Comparison of ENCODE assay signal across 21 cellular contexts in genomic region chr1:1561801-1562470, GRCh38. TPM values are rescaled to one million over a fixed set of nuclear protein-coding genes. Genes with fewer than 3 reads are reported as not detected.
DNase-seq lines count a peak whose midpoint lies in the region; ATAC-seq and TF ChIP-seq lines count a peak whose summit lies in the region.
"Had no signal": no experiment of that assay in that cellular context is flagged by ENCODE, and none has a peak within 500 bp of the region (broad histone marks: within the 10 kb centered on the region; RNA-seq: fewer than 3 reads in every experiment).

No MANE protein-coding gene starts in this region.

- H3K9me3 Mint-ChIP-seq in GM23338: no peaks in the 10 kb centered on the region; the same call in 2 of the 3 replicates
- H3K9me3 Mint-ChIP-seq in nephron progenitor cell: peaks cover 4% of the 10 kb centered on the region

- intact Hi-C loops in dorsolateral prefrontal cortex (cut with DNase I) (no loop called here), head of caudate nucleus (cut with DNase I) (no loop called here)

- H3K4me3 Mint-ChIP-seq in GM23338 (no peak overlapping the region), nephron progenitor cell (no peak overlapping the region)

- H3K27me3 ChIP-seq in GM23338 (ENCODE audit: insufficient read depth) (no peaks in the 10 kb centered on the region), dorsolateral prefrontal cortex (no peaks in the 10 kb centered on the region)
- H3K27me3 ChIP-seq: MG63, tibial artery had no signal

- H3K79me2 ChIP-seq in GM23338 (replicated peaks; ENCODE audit: insufficient read depth): peaks cover 40% of the 10 kb centered on the region

- H2AFZ ChIP-seq in GM23338: no peak overlapping the region
- H2AFZ ChIP-seq: GM23248 had no signal

- peak; percentile 50 for DNase-seq in activated CD8-positive, alpha-beta memory T cell treated with anti-CD3 and anti-CD28 coated beads, Interleukin-2, amount 50 U/mL, for 48 hours
- DNase-seq in activated CD8-positive, alpha-beta memory T cell treated with anti-CD3 and anti-CD28 coated beads for 24 hours: no peak
- no peak for DNase-seq in GM23338 (ENCODE audit: low spot score)
- DNase-seq in dorsolateral prefrontal cortex: no peak
- DNase-seq in nephron progenitor cell: no peak
- no peak for DNase-seq in HuH-7.5 (ENCODE audit: low spot score)
- DNase-seq in activated effector memory CD4-positive, alpha-beta T cell treated with Interleukin-2 at 50 U/mL for 16 hours: no peak
- DNase-seq in head of caudate nucleus: no peak
- DNase-seq: activated CD4-positive, alpha-beta T cell treated with anti-CD3 and anti-CD28 coated beads, Interleukin-2, amount 50 U/mL, for 1 hour; AML-193; DND-41; GM23248; IMR-90; islet precursor cell; MG63; NCI-H1436; nucleus accumbens; stimulated activated naive CD4-positive, alpha-beta T cell; tibial artery had no signal

- peaks cover 23% of the 10 kb centered on the region for H3K36me3 ChIP-seq in GM23338 (ENCODE audit: insufficient read depth)

- H3F3A ChIP-seq in GM23338 (replicated peaks; ENCODE audit: low read depth): peaks cover 27% of the 10 kb centered on the region

- no peak for ATAC-seq in GM23338

- H3K4me2 ChIP-seq in GM23338: no peak overlapping the region
- H3K4me2 ChIP-seq: smooth muscle cell had no signal

- peaks cover 1% of the 10 kb centered on the region; the same call in 1 of the 2 replicates for H3K4me1 ChIP-seq in GM23338 (ENCODE audit: insufficient read depth)
- H3K4me1 ChIP-seq: tibial artery had no signal

- no peaks in the 10 kb centered on the region for H3K9me2 ChIP-seq in GM23338 (ENCODE audit: insufficient read depth)

- H3K27ac ChIP-seq in GM23338 (ENCODE audit: low read depth): no peak overlapping the region
- H3K27ac ChIP-seq in dorsolateral prefrontal cortex: peak overlapping the region in 30 of 59 donors; percentile 6 to 69 (median 38)
- H3K27ac ChIP-seq: GM23248, tibial artery had no signal

- peaks cover 36% of the 10 kb centered on the region for H4K20me1 ChIP-seq in GM23338 (replicated peaks; ENCODE audit: insufficient read depth)

- H3K36me3 Mint-ChIP-seq in GM23338 (ENCODE audit: low read depth) (peaks cover 59% of the 10 kb centered on the region), nephron progenitor cell (ENCODE audit: low read depth) (peaks cover 53% of the 10 kb centered on the region)

- H3K27me3 Mint-ChIP-seq in GM23338 (ENCODE audit: insufficient read depth, low read depth, poor library complexity) (peaks cover 19% of the 10 kb centered on the region), nephron progenitor cell (ENCODE audit: low read depth, poor library complexity) (no peaks in the 10 kb centered on the region)

- H3K27ac Mint-ChIP-seq in GM23338 (peak overlapping the region; percentile 77), nephron progenitor cell (peak overlapping the region; percentile 68)

- TF ChIP-seq CTCF in GM23338 (conservative IDR thresholded peaks at IDR 0.05; ENCODE audit: low read depth in 2 of 2) (no peak), dorsolateral prefrontal cortex (IDR thresholded peaks at IDR 0.05 in 54 of 56, conservative IDR thresholded peaks at IDR 0.05 in 2 of 56; ENCODE audit: low read depth in 1 of 56, partially characterized antibody in 56 of 56) (no peak), nephron progenitor cell (IDR thresholded peaks at IDR 0.05) (no peak)

- H3K4me3 ChIP-seq in GM23338 (no peak overlapping the region), dorsolateral prefrontal cortex (no peak overlapping the region)
- H3K4me3 ChIP-seq: GM23248, MG63, smooth muscle cell, tibial artery had no signal

- H3K4me1 Mint-ChIP-seq in GM23338: peaks cover under 1% of the 10 kb centered on the region; the same call in 2 of the 3 replicates
- peaks cover 22% of the 10 kb centered on the region for H3K4me1 Mint-ChIP-seq in nephron progenitor cell

TF ChIP-seq in GM23338, 12 proteins besides CTCF, POLR2A, EP300 and RAD21 (continues in another document):
- no peak for TF ChIP-seq ZNF331 (CRISPR knock-in tag; IDR thresholded peaks at IDR 0.05; ENCODE audit: low read depth)
- TF ChIP-seq, protein P1, sequence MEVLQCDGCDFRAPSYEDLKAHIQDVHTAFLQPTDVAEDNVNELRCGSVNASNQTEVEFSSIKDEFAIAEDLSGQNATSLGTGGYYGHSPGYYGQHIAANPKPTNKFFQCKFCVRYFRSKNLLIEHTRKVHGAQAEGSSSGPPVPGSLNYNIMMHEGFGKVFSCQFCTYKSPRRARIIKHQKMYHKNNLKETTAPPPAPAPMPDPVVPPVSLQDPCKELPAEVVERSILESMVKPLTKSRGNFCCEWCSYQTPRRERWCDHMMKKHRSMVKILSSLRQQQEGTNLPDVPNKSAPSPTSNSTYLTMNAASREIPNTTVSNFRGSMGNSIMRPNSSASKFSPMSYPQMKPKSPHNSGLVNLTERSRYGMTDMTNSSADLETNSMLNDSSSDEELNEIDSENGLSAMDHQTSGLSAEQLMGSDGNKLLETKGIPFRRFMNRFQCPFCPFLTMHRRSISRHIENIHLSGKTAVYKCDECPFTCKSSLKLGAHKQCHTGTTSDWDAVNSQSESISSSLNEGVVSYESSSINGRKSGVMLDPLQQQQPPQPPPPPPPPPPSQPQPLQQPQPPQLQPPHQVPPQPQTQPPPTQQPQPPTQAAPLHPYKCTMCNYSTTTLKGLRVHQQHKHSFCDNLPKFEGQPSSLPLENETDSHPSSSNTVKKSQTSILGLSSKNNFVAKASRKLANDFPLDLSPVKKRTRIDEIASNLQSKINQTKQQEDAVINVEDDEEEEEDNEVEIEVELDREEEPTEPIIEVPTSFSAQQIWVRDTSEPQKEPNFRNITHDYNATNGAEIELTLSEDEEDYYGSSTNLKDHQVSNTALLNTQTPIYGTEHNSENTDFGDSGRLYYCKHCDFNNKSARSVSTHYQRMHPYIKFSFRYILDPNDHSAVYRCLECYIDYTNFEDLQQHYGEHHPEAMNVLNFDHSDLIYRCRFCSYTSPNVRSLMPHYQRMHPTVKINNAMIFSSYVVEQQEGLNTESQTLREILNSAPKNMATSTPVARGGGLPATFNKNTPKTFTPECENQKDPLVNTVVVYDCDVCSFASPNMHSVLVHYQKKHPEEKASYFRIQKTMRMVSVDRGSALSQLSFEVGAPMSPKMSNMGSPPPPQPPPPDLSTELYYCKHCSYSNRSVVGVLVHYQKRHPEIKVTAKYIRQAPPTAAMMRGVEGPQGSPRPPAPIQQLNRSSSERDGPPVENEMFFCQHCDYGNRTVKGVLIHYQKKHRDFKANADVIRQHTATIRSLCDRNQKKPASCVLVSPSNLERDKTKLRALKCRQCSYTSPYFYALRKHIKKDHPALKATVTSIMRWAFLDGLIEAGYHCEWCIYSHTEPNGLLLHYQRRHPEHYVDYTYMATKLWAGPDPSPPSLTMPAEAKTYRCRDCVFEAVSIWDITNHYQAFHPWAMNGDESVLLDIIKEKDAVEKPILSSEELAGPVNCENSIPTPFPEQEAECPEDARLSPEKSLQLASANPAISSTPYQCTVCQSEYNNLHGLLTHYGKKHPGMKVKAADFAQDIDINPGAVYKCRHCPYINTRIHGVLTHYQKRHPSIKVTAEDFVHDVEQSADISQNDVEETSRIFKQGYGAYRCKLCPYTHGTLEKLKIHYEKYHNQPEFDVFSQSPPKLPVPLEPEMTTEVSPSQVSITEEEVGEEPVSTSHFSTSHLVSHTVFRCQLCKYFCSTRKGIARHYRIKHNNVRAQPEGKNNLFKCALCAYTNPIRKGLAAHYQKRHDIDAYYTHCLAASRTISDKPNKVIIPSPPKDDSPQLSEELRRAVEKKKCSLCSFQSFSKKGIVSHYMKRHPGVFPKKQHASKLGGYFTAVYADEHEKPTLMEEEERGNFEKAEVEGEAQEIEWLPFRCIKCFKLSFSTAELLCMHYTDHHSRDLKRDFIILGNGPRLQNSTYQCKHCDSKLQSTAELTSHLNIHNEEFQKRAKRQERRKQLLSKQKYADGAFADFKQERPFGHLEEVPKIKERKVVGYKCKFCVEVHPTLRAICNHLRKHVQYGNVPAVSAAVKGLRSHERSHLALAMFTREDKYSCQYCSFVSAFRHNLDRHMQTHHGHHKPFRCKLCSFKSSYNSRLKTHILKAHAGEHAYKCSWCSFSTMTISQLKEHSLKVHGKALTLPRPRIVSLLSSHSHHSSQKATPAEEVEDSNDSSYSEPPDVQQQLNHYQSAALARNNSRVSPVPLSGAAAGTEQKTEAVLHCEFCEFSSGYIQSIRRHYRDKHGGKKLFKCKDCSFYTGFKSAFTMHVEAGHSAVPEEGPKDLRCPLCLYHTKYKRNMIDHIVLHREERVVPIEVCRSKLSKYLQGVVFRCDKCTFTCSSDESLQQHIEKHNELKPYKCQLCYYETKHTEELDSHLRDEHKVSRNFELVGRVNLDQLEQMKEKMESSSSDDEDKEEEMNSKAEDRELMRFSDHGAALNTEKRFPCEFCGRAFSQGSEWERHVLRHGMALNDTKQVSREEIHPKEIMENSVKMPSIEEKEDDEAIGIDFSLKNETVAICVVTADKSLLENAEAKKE (CRISPR knock-in tag; IDR thresholded peaks at IDR 0.05): no peak
- no peak for TF ChIP-seq POLR2AphosphoS5 (IDR thresholded peaks at IDR 0.05; ENCODE audit: low read depth)

RNA-seq across cellular contexts. Expression of gene SSU72, which starts 12.7 kb away (rescaled TPM):
- 148 and 163 TPM in 2 replicates for total RNA-seq in GM23338 (2014; rRNA removed; shearing (Covaris generic))
- polyA plus RNA-seq in GM23338 (2016; fragmentation: Nextera tagmentation; extraction: Ambion mirVana): 244 and 248 TPM in 2 replicates
- 100 to 1,000 TPM in 102 of 120 experiments, 10 to 100 TPM in 18; 79.2 to 139 (median 114) TPM for total RNA-seq in dorsolateral prefrontal cortex

RNA-seq across cellular contexts. Expression of gene TMEM240, which starts 21.5 kb away (rescaled TPM):
- 0.74 and 5.1 TPM in 2 replicates for total RNA-seq in GM23338 (2014; rRNA removed; shearing (Covaris generic))
- polyA plus RNA-seq in GM23338 (2016; fragmentation: Nextera tagmentation; extraction: Ambion mirVana): 1.8 and 1.9 TPM in 2 replicates
- total RNA-seq in dorsolateral prefrontal cortex: 10 to 100 TPM; 14.3 to 63.6 (median 37.6) TPM
- total RNA-seq: A172 had no signal

RNA-seq across cellular contexts. Expression of gene FNDC10, which starts 38.0 kb away (rescaled TPM):
- total RNA-seq in GM23338 (2014; rRNA removed; shearing (Covaris generic)): 11.1 and 15.1 TPM in 2 replicates
- 7.7 and 8.6 TPM in 2 replicates for polyA plus RNA-seq in GM23338 (2016; fragmentation: Nextera tagmentation; extraction: Ambion mirVana)
- 10 to 100 TPM in 115 of 120 experiments, 1 to 10 TPM in 5; 8.1 to 32.9 (median 19.4) TPM for total RNA-seq in dorsolateral prefrontal cortex
- total RNA-seq: A172 had no signal

RNA-seq across cellular contexts. Expression of gene ATAD3A, which starts 50.0 kb away (rescaled TPM):
- 71.4 and 80.3 TPM in 2 replicates for total RNA-seq in GM23338 (2014; rRNA removed; shearing (Covaris generic))
- 36.5 and 39.3 TPM in 2 replicates for polyA plus RNA-seq in GM23338 (2016; fragmentation: Nextera tagmentation; extraction: Ambion mirVana)
- total RNA-seq in dorsolateral prefrontal cortex: 10 to 100 TPM; 12.3 to 33.0 (median 20.2) TPM

RNA-seq across cellular contexts. Expression of gene MIB2, which starts 53.4 kb away (rescaled TPM):
- total RNA-seq in GM23338 (2014; rRNA removed; shearing (Covaris generic)): 57.3 and 82.6 TPM in 2 replicates
- 104 and 120 TPM in 2 replicates for polyA plus RNA-seq in GM23338 (2016; fragmentation: Nextera tagmentation; extraction: Ambion mirVana)
- 100 to 1,000 TPM in 116 of 120 experiments, 10 to 100 TPM in 4; 86.0 to 202 (median 127) TPM for total RNA-seq in dorsolateral prefrontal cortex
